ENCODE assay signal across 1 cellular context in genomic region chr4:75723802-75724065, GRCh38.
TF ChIP-seq lines count a peak whose summit lies in the region.

No MANE protein-coding gene starts in this region.

TF ChIP-seq in GM12878, 131 proteins besides CTCF, POLR2A, EP300 and RAD21 (continued from another document):
- TF ChIP-seq E2F4 (IDR thresholded peaks at IDR 0.05; ENCODE audit: low read depth, low read length) (no peak), ZNF217 (IDR thresholded peaks at IDR 0.05) (no peak), HCFC1 (IDR thresholded peaks at IDR 0.05; ENCODE audit: low read length) (no peak), BMI1 (IDR thresholded peaks at IDR 0.05; ENCODE audit: borderline replicate concordance) (no peak), FOS (IDR thresholded peaks at IDR 0.05; ENCODE audit: borderline replicate concordance, extremely low read depth, insufficient read length) (no peak), RELB (IDR thresholded peaks at IDR 0.05; ENCODE audit: low read depth) (no peak), IRF5 (IDR thresholded peaks at IDR 0.05; ENCODE audit: borderline replicate concordance) (no peak), TBL1XR1 (IDR thresholded peaks at IDR 0.05; ENCODE audit: low read depth, low read length) (no peak), TAF1 (IDR thresholded peaks at IDR 0.05; ENCODE audit: borderline replicate concordance, low read depth, low read length) (no peak), WRNIP1 (IDR thresholded peaks at IDR 0.05; ENCODE audit: borderline replicate concordance, low read depth, low read length) (no peak), SUPT20H (IDR thresholded peaks at IDR 0.05; ENCODE audit: borderline replicate concordance, control insufficient read depth, low read depth, low read length) (no peak), PBX3 (IDR thresholded peaks at IDR 0.05; ENCODE audit: insufficient replicate concordance, low read depth, low read length) (no peak)
